17 cellular contexts compared by ENCODE assay signal in genomic region chr14:95691591-95691990, GRCh38. TPM values are rescaled to one million over a fixed set of nuclear protein-coding genes. Genes with fewer than 3 reads are reported as not detected.
DNase-seq lines count a peak whose midpoint lies in the region; ATAC-seq and TF ChIP-seq lines count a peak whose summit lies in the region.
"Had no signal": no experiment of that assay in that cellular context is flagged by ENCODE, and none has a peak within 500 bp of the region (broad histone marks: within the 10 kb centered on the region; RNA-seq: fewer than 3 reads in every experiment).

No MANE protein-coding gene starts in this region.

- H3K36me3 ChIP-seq in BLaER1, result no peaks in the 10 kb centered on the region
- peaks cover 94% of the 10 kb centered on the region for H3K36me3 ChIP-seq in OCI-LY1 (ENCODE audit: insufficient read depth, low read length)
- H3K36me3 ChIP-seq in vagina, result no peaks in the 10 kb centered on the region

- H4K20me1 ChIP-seq in BLaER1 (no peaks in the 10 kb centered on the region), OCI-LY1 (ENCODE audit: insufficient read depth, low read length) (no peaks in the 10 kb centered on the region)

- H3K9ac ChIP-seq in BLaER1, result peak overlapping the region; percentile 36; the same call in 1 of the 2 replicates
- H3K9ac ChIP-seq in OCI-LY1 (ENCODE audit: low read length), result peak overlapping the region; percentile 87; the same call in 1 of the 2 replicates

- peaks cover 72% of the 10 kb centered on the region for H3K4me1 ChIP-seq in BLaER1
- H3K4me1 ChIP-seq in OCI-LY1 (ENCODE audit: insufficient read depth, low read length, severe bottlenecking), result peaks cover 84% of the 10 kb centered on the region
- no peaks in the 10 kb centered on the region for H3K4me1 ChIP-seq in vagina
- H3K4me1 ChIP-seq: Caco-2 had no signal

- no peak for TF ChIP-seq CTCF in OCI-LY1 (IDR thresholded peaks at IDR 0.05; ENCODE audit: low read length)
- TF ChIP-seq CTCF in vagina (IDR thresholded peaks at IDR 0.05), result no peak

- no peak for TF ChIP-seq POLR2A in vagina (IDR thresholded peaks at IDR 0.05)

- H3K27me3 Mint-ChIP-seq in naive B cell, result no peaks in the 10 kb centered on the region

- ATAC-seq in naive B cell (ENCODE audit: low read depth in 2 of 2) (no peak), GM21619 (IDR thresholded peaks at IDR 0.05; ENCODE audit: unreplicated experiment) (no peak), GM21447 (IDR thresholded peaks at IDR 0.05; ENCODE audit: unreplicated experiment) (no peak)
- ATAC-seq: GM23338, HCT116 had no signal

- peak overlapping the region in 2 of 8 donors; percentile 21 to 29 for H3K4me3 Mint-ChIP-seq in naive B cell
- H3K4me3 Mint-ChIP-seq: CD4-positive, CD25-positive, alpha-beta regulatory T cell; GM23338; HFFc6 had no signal

- no peaks in the 10 kb centered on the region for H3K9me3 Mint-ChIP-seq in naive B cell
- H3K9me3 Mint-ChIP-seq: CD4-positive, CD25-positive, alpha-beta regulatory T cell; GM23338 had no signal

- intact Hi-C loops in vagina (cut with DNase I), result no loop called here

- H3K27ac Mint-ChIP-seq in naive B cell, result peak overlapping the region in 5 of 6 donors; percentile 35 to 95 (median 63)
- H3K27ac Mint-ChIP-seq: CD4-positive, CD25-positive, alpha-beta regulatory T cell; GM23338; HFFc6 had no signal

- H3K36me3 Mint-ChIP-seq in naive B cell, result peaks cover 11 to 18% of the 10 kb centered on the region in 2 donors
- H3K36me3 Mint-ChIP-seq: CD4-positive, CD25-positive, alpha-beta regulatory T cell had no signal

- peaks cover 33% of the 10 kb centered on the region for H3K79me2 ChIP-seq in OCI-LY1 (ENCODE audit: insufficient read depth, low read length)

- H3K27ac ChIP-seq in BLaER1 (peak overlapping the region; percentile 57), OCI-LY1 (ENCODE audit: low read depth, low read length, poor library complexity, severe bottlenecking) (peak overlapping the region; percentile 97), vagina (no peak overlapping the region)

- H3K4me2 ChIP-seq in BLaER1 (peak overlapping the region; percentile 91), OCI-LY1 (ENCODE audit: low read length) (peak overlapping the region; percentile 95)
- H3K4me2 ChIP-seq: GM23338 had no signal

- H3K9me3 ChIP-seq in BLaER1 (no peaks in the 10 kb centered on the region), OCI-LY1 (ENCODE audit: low read length) (no peaks in the 10 kb centered on the region), vagina (no peaks in the 10 kb centered on the region)
- H3K9me3 ChIP-seq: Caco-2 had no signal

- no peaks in the 10 kb centered on the region for H3K9me2 ChIP-seq in OCI-LY1 (ENCODE audit: low read depth, low read length)

- no peak overlapping the region for H2AFZ ChIP-seq in OCI-LY1 (ENCODE audit: low read length)
- H2AFZ ChIP-seq: GM23338 had no signal

- no peaks in the 10 kb centered on the region for H3K27me3 ChIP-seq in BLaER1
- H3K27me3 ChIP-seq in OCI-LY1 (ENCODE audit: insufficient read depth, low read length), result no peaks in the 10 kb centered on the region
- H3K27me3 ChIP-seq in vagina, result no peaks in the 10 kb centered on the region

- DNase-seq in naive B cell (no peak), vagina (ENCODE audit: extremely low spot score in 2 of 2) (peak; percentile 75 to 92), NCI-H1436 (lab: John Stamatoyannopoulos, UW) (no peak)
- DNase-seq: ACHN; AML-193; C1 segment of cervical spinal cord; Caco-2; CD4-positive, CD25-positive, alpha-beta regulatory T cell; H7; HFFc6; KG1 had no signal

- H3K4me3 ChIP-seq in BLaER1 (no peak overlapping the region), OCI-LY1 (ENCODE audit: low read depth, low read length, poor library complexity, severe bottlenecking) (peak overlapping the region; percentile 81), vagina (no peak overlapping the region)
- H3K4me3 ChIP-seq: GM23338 had no signal

- peaks cover 22% of the 10 kb centered on the region for H3F3A ChIP-seq in OCI-LY1 (ENCODE audit: insufficient read depth, low read length)

- H3K4me1 Mint-ChIP-seq in naive B cell, result peaks cover 58 to 79% (median 64%) of the 10 kb centered on the region in 3 donors
- H3K4me1 Mint-ChIP-seq: CD4-positive, CD25-positive, alpha-beta regulatory T cell had no signal

RNA-seq across cellular contexts. Expression of gene TCL1B, which starts 5.4 kb away (rescaled TPM):
- 10 to 100 TPM; 15.0 to 44.0 (median 35.9) TPM for polyA plus RNA-seq in naive B cell (ENCODE audit: low read depth in 6 of 6)
- total RNA-seq in vagina, result not detected
- total RNA-seq: Caco-2; CD4-positive, CD25-positive, alpha-beta regulatory T cell; HFFc6 had no signal
- polyA plus RNA-seq: CD4-positive, CD25-positive, alpha-beta regulatory T cell had no signal

RNA-seq across cellular contexts. Expression of gene TCL1A, which starts 22.3 kb away (rescaled TPM):
- 1,000 to 10,000 TPM; 3,311 to 6,921 (median 4,382) TPM for polyA plus RNA-seq in naive B cell (ENCODE audit: low read depth in 6 of 6)
- total RNA-seq in vagina, result not detected
- total RNA-seq: Caco-2, H7, HFFc6 had no signal

Comparison
In these comparisons a context has a peak if more than half of its experiments do, and no peak if none do; other contexts are left out.
1. DNase-seq: peak in vagina (2 of 2); none in naive B cell (single experiment) and NCI-H1436 (single experiment).